In genomic region chr3:128464188-128464587, GRCh38 we compare ENCODE assay signal across 1 cellular context.
TF ChIP-seq lines count a peak whose summit lies in the region.

No MANE protein-coding gene starts in this region.

TF ChIP-seq in SK-N-SH, 30 proteins besides CTCF, POLR2A, EP300 and RAD21 (continued from another document):
- TF ChIP-seq ZBTB33 (IDR thresholded peaks at IDR 0.05; ENCODE audit: borderline replicate concordance, low read depth) (no peak), RXRA (IDR thresholded peaks at IDR 0.05; ENCODE audit: borderline replicate concordance, low read depth) (no peak), RCOR1 (IDR thresholded peaks at IDR 0.05; ENCODE audit: low read length) (no peak), TAF1 (IDR thresholded peaks at IDR 0.05; ENCODE audit: borderline replicate concordance, low read depth, low read length) (no peak), NRF1 (IDR thresholded peaks at IDR 0.05; ENCODE audit: low read depth, low read length) (no peak)
TF ChIP-seq in SK-N-SH: peak in this region for 0.
